ENCODE assay signal across 25 cellular contexts in the genomic region with DNA sequence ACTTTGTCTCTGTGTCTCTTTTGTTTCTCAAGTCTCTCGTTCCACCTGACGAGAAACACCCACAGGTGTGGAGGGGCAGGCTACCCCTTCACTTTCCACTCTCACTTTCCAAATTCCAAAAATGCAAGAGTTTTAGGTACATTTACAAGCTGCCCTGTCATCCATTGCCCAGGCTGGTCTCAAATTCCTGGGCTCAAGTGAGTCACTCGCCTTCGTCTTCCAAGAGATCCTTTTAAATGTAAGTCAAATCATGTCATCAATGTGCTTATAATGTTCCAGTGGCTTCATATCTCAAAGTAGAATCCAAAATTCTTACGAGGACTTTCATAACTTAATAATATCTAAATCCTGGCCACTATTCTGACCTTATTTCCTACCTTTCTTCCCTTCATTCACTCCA.
"Had no signal": no experiment of that assay in that cellular context is flagged by ENCODE, and none has a peak within 500 bp of the region (broad histone marks: within the 10 kb centered on the region; RNA-seq: fewer than 3 reads in every experiment).

No MANE protein-coding gene starts in this region.

- H3K4me3 ChIP-seq: ascending aorta, ovary, skin epidermis, thoracic aorta had no signal

- H3K9me3 ChIP-seq: ovary, thoracic aorta had no signal

- FAIRE-seq: frontal cortex, urothelium cell line had no signal

- DNase-seq: activated CD4-positive, alpha-beta memory T cell treated with anti-CD3 and anti-CD28 coated beads for 36 hours; activated CD4-positive, alpha-beta T cell treated with anti-CD3 and anti-CD28 coated beads, Interleukin-2, amount 10 ng/mL, durations not matched to agents 24 days and 14 days; activated CD4-positive, CD25-positive, alpha-beta regulatory T cell treated with anti-CD3 and anti-CD28 coated beads, Interleukin-2, amount 50 U/mL, for 72 hours; activated CD8-positive, alpha-beta memory T cell treated with anti-CD3 and anti-CD28 coated beads, Interleukin-2, amount 50 U/mL, for 4 hours; activated effector memory CD4-positive, alpha-beta T cell treated with anti-CD3 and anti-CD28 coated beads, Interleukin-2, amount 50 U/mL, for 16 hours; activated naive CD4-positive, alpha-beta T cell treated with anti-CD3 and anti-CD28 coated beads, Interleukin-2, amount 10 ng/mL, durations not matched to agents 7 days and 5 days; activated naive CD8-positive, alpha-beta T cell treated with anti-CD3 and anti-CD28 coated beads, Interleukin-2, amount 10 ng/mL, durations not matched to agents 7 days and 5 days; activated T-cell treated with anti-CD3 and anti-CD28 coated beads, Interleukin-2, amount 50 U/mL, for 1 hour; central memory CD4-positive, alpha-beta T cell; endodermal cell; islet precursor cell; left colon; midbrain; naive thymus-derived CD4-positive, alpha-beta T cell; ovary; retina; stimulated activated CD4-positive, alpha-beta T cell treated with anti-CD3 and anti-CD28 coated beads, Interleukin-4, amount 100 ng/mL, for 24 hours; WERI-Rb-1 had no signal

- H3K4me1 ChIP-seq: ascending aorta had no signal

- H3K27me3 ChIP-seq: ascending aorta, ovary had no signal

- H3K27ac ChIP-seq: ascending aorta, ovary, skin epidermis, thoracic aorta, WERI-Rb-1 had no signal

- ATAC-seq: left colon; naive thymus-derived CD4-positive, alpha-beta T cell; sciatic nerve; stimulated activated effector memory CD8-positive, alpha-beta T cell treated with anti-CD3 and anti-CD28 coated beads, Interleukin-12 subunit alpha, Interleukin-12 subunit beta, amount 100 ng/mL, for 72 hours had no signal

- H3K36me3 ChIP-seq: ascending aorta, ovary, thoracic aorta, WERI-Rb-1 had no signal
